In genomic region chr15:76585573-76585892, GRCh38 we compare ENCODE assay signal across 28 cellular contexts.
"Had no signal": no experiment of that assay in that cellular context is flagged by ENCODE, and none has a peak within 500 bp of the region (broad histone marks: within the 10 kb centered on the region; RNA-seq: fewer than 3 reads in every experiment).

No MANE protein-coding gene starts in this region.

- H3K4me3 Mint-ChIP-seq: naive B cell; natural killer cell; nephron progenitor cell; neural progenitor cell; stimulated activated naive B cell treated with anti-CD40 and anti-IgM and Interleukin-4, amounts not matched to agents 10 μg/mL and 1 μg/mL and 100 μg/mL, for 72 hours had no signal

- H3K4me1 ChIP-seq: lower lobe of right lung, neural progenitor cell, parathyroid adenoma, psoas muscle, stomach, testis, thyroid gland, upper lobe of left lung, vagina had no signal

- H3K36me3 ChIP-seq: lower lobe of right lung, neural progenitor cell, neutrophil, thyroid gland, vagina had no signal

- H3K27me3 ChIP-seq: neural progenitor cell, neutrophil, stomach, testis, thyroid gland, transverse colon, upper lobe of left lung, vagina had no signal

- H3K27ac ChIP-seq: lower lobe of right lung, neural progenitor cell, neutrophil, parathyroid adenoma, psoas muscle, skin epidermis, stomach, testis, thyroid gland, transverse colon, upper lobe of left lung, vagina had no signal

- H3K9me3 ChIP-seq: neutrophil, testis, thyroid gland had no signal

- DNase-seq: hippocampal formation; kidney glomerular epithelial cell; left colon; lower lobe of right lung; mammary epithelial cell; mesenchymal stem cell; naive B cell; natural killer cell; nephron progenitor cell; occipital lobe; psoas muscle; stimulated activated CD4-positive, alpha-beta T cell treated with anti-CD3 and anti-CD28 coated beads, Interleukin-12 subunit alpha, Interleukin-12 subunit beta, amount 100 ng/mL, for 4 hours; stimulated activated CD4-positive, alpha-beta T cell treated with anti-CD3 and anti-CD28 coated beads, Interleukin-15, amount 100 ng/mL, for 24 hours; stimulated activated CD4-positive, alpha-beta T cell treated with anti-CD3 and anti-CD28 coated beads, Interleukin-2, amount 100 ng/mL, for 24 hours; stimulated activated CD4-positive, alpha-beta T cell treated with anti-CD3 and anti-CD28 coated beads, Interleukin-4, amount 100 ng/mL, for 1 hour; stimulated activated naive B cell treated with anti-CD40 and anti-IgM and Interleukin-4, amounts not matched to agents 10 μg/mL and 1 μg/mL and 100 μg/mL, for 72 hours; stimulated activated naive CD8-positive, alpha-beta T cell treated with anti-CD3 and anti-CD28 coated beads, Interleukin-15, Interleukin-2, amounts not matched to agents 100 U/mL and 50 U/mL, for 24 hours; stomach; testis; thyroid gland; transverse colon; upper lobe of left lung had no signal

- H3K9me3 Mint-ChIP-seq: natural killer cell had no signal

- H3K36me3 Mint-ChIP-seq: natural killer cell had no signal

- H3K4me3 ChIP-seq: lower lobe of right lung, neural progenitor cell, psoas muscle, skin epidermis, stomach, testis, thyroid gland, transverse colon, upper lobe of left lung, vagina had no signal

- H3K27me3 Mint-ChIP-seq: naive B cell; stimulated activated naive B cell treated with anti-CD40 and anti-IgM and Interleukin-4, amounts not matched to agents 10 μg/mL and 1 μg/mL and 100 μg/mL, for 72 hours had no signal

- H3K4me1 Mint-ChIP-seq: naive B cell, nephron progenitor cell, neural progenitor cell had no signal

- ATAC-seq: left colon; lower lobe of right lung; natural killer cell; psoas muscle; sciatic nerve; stimulated activated naive B cell treated with anti-CD40 and anti-IgM and Interleukin-4, amounts not matched to agents 10 μg/mL and 1 μg/mL and 100 μg/mL, for 72 hours; stimulated activated naive CD8-positive, alpha-beta T cell treated with anti-CD3 and anti-CD28 coated beads, Interleukin-15, Interleukin-2, amounts not matched to agents 100 U/mL and 50 U/mL, for 24 hours had no signal

- H3K27ac Mint-ChIP-seq: naive B cell; natural killer cell; nephron progenitor cell; neural progenitor cell; stimulated activated naive B cell treated with anti-CD40 and anti-IgM and Interleukin-4, amounts not matched to agents 10 μg/mL and 1 μg/mL and 100 μg/mL, for 72 hours had no signal
